Comparison of ENCODE assay signal across 8 cellular contexts in the genomic region with DNA sequence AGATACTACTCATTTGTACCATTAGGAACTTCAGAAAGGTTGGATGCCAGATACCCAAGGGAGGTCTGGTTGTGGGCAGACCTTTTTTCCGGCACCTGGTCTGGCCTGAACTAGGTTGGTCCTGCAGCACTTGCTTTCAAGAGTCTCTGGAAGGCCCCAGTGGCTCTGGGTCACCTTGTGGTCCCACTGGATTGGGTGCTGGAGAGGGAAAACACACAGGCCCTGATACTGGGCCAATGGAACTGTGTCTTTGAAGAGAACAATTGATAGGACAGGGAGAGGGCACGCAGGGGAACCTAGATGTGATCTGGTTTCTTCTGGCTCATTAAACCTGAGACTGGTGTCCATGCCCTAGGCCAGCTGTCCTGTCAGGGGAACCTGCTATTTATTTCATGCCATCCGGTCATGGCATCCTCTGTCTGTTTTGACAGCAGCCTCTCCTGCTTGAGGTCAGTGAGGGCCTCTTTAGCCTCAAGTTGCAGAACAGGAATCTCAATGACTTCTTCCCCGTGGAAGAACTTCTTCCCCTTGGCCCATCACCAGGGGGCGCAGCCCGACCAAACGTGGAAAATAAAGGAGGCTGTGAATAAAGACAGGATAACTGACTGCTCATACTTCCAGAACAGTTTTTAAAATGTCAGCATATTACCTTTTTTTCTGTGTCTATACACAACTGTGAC. TPM values are rescaled to one million over a fixed set of nuclear protein-coding genes. Genes with fewer than 3 reads are reported as not detected.
DNase-seq lines count a peak whose midpoint lies in the region; ATAC-seq and TF ChIP-seq lines count a peak whose summit lies in the region.

No MANE protein-coding gene starts in this region.

- no peaks in the 10 kb centered on the region for H3F3A ChIP-seq in Loucy (ENCODE audit: low read depth)

- no peaks in the 10 kb centered on the region for H3K27me3 Mint-ChIP-seq in activated naive CD4-positive, alpha-beta T cell treated with anti-CD3 and anti-CD28 coated beads for 36 hours (ENCODE audit: low read depth)

- no peaks in the 10 kb centered on the region for H3K27me3 ChIP-seq in Loucy (ENCODE audit: insufficient read depth, low read length, poor library complexity, severe bottlenecking)
- no peaks in the 10 kb centered on the region for H3K27me3 ChIP-seq in prostate gland (replicated peaks; ENCODE audit: insufficient read depth)

- H3K4me1 Mint-ChIP-seq in activated naive CD4-positive, alpha-beta T cell treated with anti-CD3 and anti-CD28 coated beads for 36 hours (ENCODE audit: low read depth), result peaks cover 3% of the 10 kb centered on the region

- no peaks in the 10 kb centered on the region for H3K9me3 Mint-ChIP-seq in activated naive CD4-positive, alpha-beta T cell treated with anti-CD3 and anti-CD28 coated beads for 36 hours

- H3K27ac ChIP-seq in SK-N-MC (no peak overlapping the region), prostate gland (no peak overlapping the region)

- WGBS in prostate gland, result 35% methylated on average over 7 of the region's 7 CpGs

- H3K79me2 ChIP-seq in Loucy (ENCODE audit: insufficient read depth, low read length), result no peaks in the 10 kb centered on the region

- H3K4me3 ChIP-seq in Loucy (ENCODE audit: low read length, poor library complexity, severe bottlenecking) (no peak overlapping the region), SK-N-MC (no peak overlapping the region), prostate gland (no peak overlapping the region)

- H3K4me1 ChIP-seq in Loucy (ENCODE audit: insufficient read depth, low read length, poor library complexity, severe bottlenecking) (no peaks in the 10 kb centered on the region), prostate gland (replicated peaks) (no peaks in the 10 kb centered on the region)

- no peak overlapping the region for H3K9ac ChIP-seq in Loucy (ENCODE audit: low read depth, low read length, poor library complexity, severe bottlenecking)
- no peak overlapping the region for H3K9ac ChIP-seq in SK-N-MC (ENCODE audit: insufficient read length)

- TF ChIP-seq POLR2A in prostate gland (IDR thresholded peaks at IDR 0.05), result no peak

- H3K4me2 ChIP-seq in Loucy (ENCODE audit: low read depth, low read length, poor library complexity, severe bottlenecking), result no peak overlapping the region

- TF ChIP-seq CTCF in Loucy (conservative IDR thresholded peaks at IDR 0.05; ENCODE audit: low read length), result peak; percentile 75
- TF ChIP-seq CTCF in prostate gland (IDR thresholded peaks at IDR 0.05), result peak; percentile 78 to 93 (median 88)

- CTCF ChIA-PET in activated naive CD4-positive, alpha-beta T cell treated with anti-CD3 and anti-CD28 coated beads for 36 hours (lab: Charles Lee), result interaction anchor here (0.7 to 3.0 kb wide), 2 partner anchors 29 to 53 kb away, joined by 4 to 15 read pairs; no protein-coding TSS in a partner anchor

- H3K36me3 ChIP-seq in Loucy (ENCODE audit: insufficient read depth, low read length) (peaks cover 66% of the 10 kb centered on the region; the same call in 1 of the 2 replicates), SK-N-MC (ENCODE audit: insufficient read depth, low read length) (peaks cover 6% of the 10 kb centered on the region; the same call in 1 of the 2 replicates), prostate gland (peaks cover 0 to 14% of the 10 kb centered on the region in 2 donors)

- no peaks in the 10 kb centered on the region for H3K9me2 ChIP-seq in Loucy (replicated peaks; ENCODE audit: low read depth, low read length)

- no peak for ATAC-seq in GM21515 (IDR thresholded peaks at IDR 0.05; ENCODE audit: unreplicated experiment)

- H3K9me3 ChIP-seq in Loucy (ENCODE audit: insufficient read depth, low read depth, low read length) (no peaks in the 10 kb centered on the region), SK-N-MC (ENCODE audit: low read depth, low read length) (no peaks in the 10 kb centered on the region), prostate gland (no peaks in the 10 kb centered on the region)

- intact Hi-C loops in activated naive CD4-positive, alpha-beta T cell treated with anti-CD3 and anti-CD28 coated beads for 36 hours (cut with micrococcal nuclease), result loop anchor here (1.0 kb wide), 2 partner anchors 29 to 91 kb away; no protein-coding TSS in a partner anchor
- intact Hi-C loops in prostate gland (cut with DNase I), result loop anchor here (2.0 to 10.0 kb wide), 2 partner anchors 140 to 470 kb away; no protein-coding TSS in a partner anchor

- H3K4me3 Mint-ChIP-seq in activated naive CD4-positive, alpha-beta T cell treated with anti-CD3 and anti-CD28 coated beads for 36 hours, result no peak overlapping the region

- H3K27ac Mint-ChIP-seq in activated naive CD4-positive, alpha-beta T cell treated with anti-CD3 and anti-CD28 coated beads for 36 hours, result no peak overlapping the region

- no peak overlapping the region for H2AFZ ChIP-seq in Loucy (ENCODE audit: low read length)

- H3K36me3 Mint-ChIP-seq in activated naive CD4-positive, alpha-beta T cell treated with anti-CD3 and anti-CD28 coated beads for 36 hours (ENCODE audit: low read depth), result peaks cover 23% of the 10 kb centered on the region

- DNase-seq in DMS79 treated with DMSO at 0.1 percent for 48 hours (lab: John Stamatoyannopoulos, UW) (peak; percentile 86), SK-N-MC (ENCODE audit: low read depth, low spot score) (peak; percentile 14), glomerular visceral epithelial cell (ENCODE audit: extremely low spot score) (peak; percentile 84), prostate gland (ENCODE audit: low spot score) (peak; percentile 82), OCI-M2 (lab: John Stamatoyannopoulos, UW; ENCODE audit: unreplicated experiment) (no peak)
- peak; percentile 78 for DNase-seq in activated naive CD4-positive, alpha-beta T cell treated with anti-CD3 and anti-CD28 coated beads for 36 hours

- no peaks in the 10 kb centered on the region for H4K20me1 ChIP-seq in Loucy (ENCODE audit: insufficient read depth, low read length, poor library complexity, severe bottlenecking)

RNA-seq across cellular contexts. Expression of a gene that starts 25.0 kb away (rescaled TPM):
- 10 to 100 TPM; 67.3 to 68.5 TPM for total RNA-seq in activated naive CD4-positive, alpha-beta T cell treated with anti-CD3 and anti-CD28 coated beads for 36 hours
- total RNA-seq in prostate gland, result 10 to 100 TPM; 35.4 to 42.5 TPM
